In the genomic region with DNA sequence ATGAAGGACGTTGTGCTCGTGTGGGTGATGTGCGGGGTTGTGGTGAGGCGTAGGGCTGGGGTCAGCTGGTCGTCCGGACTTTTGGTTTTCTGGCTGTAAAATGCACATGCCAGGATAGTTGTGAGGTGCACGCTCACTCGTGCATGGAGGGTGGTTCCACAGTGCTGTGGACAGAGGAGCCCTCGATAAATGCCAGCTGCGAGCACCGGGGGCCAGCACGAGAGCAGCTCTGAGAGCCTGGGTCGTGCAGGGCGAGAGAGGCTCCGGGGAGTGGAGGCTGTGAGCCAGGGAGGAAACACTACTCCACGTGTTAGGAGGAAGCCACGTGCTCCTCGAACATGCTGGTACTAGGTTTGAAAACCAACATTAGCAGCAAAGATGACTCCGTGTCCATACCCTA, we compare ENCODE assay signal across 28 cellular contexts.
"Had no signal": no experiment of that assay in that cellular context is flagged by ENCODE, and none has a peak within 500 bp of the region (broad histone marks: within the 10 kb centered on the region; RNA-seq: fewer than 3 reads in every experiment).

No MANE protein-coding gene starts in this region.

- ATAC-seq: activated T-cell treated with anti-CD3 and anti-CD28 coated beads, Interleukin-2, amount 50 U/mL, for 4 hours; gastrocnemius medialis; heart left ventricle; left lung had no signal

- H3K79me2 ChIP-seq: parathyroid adenoma had no signal

- H3K4me3 Mint-ChIP-seq: activated naive CD8-positive, alpha-beta T cell; activated T-cell treated with anti-CD3 and anti-CD28 coated beads, Interleukin-2, amount 50 U/mL, for 4 hours; nephron had no signal

- FAIRE-seq: astrocyte, colon, endothelial cell of umbilical vein, keratinocyte had no signal

- H2AFZ ChIP-seq: parathyroid adenoma had no signal

- H3K4me1 ChIP-seq: gastrocnemius medialis, parathyroid adenoma had no signal

- H3K4me2 ChIP-seq: smooth muscle cell had no signal

- H3K36me3 Mint-ChIP-seq: activated naive CD8-positive, alpha-beta T cell had no signal

- H3K36me3 ChIP-seq: adrenal gland, esophagus squamous epithelium, gastrocnemius medialis, left lung, sigmoid colon had no signal

- H3K9ac ChIP-seq: parathyroid adenoma had no signal

- H3K9me3 ChIP-seq: adrenal gland, esophagus squamous epithelium, gastrocnemius medialis, sigmoid colon had no signal

- H3K9me3 Mint-ChIP-seq: activated T-cell treated with anti-CD3 and anti-CD28 coated beads, Interleukin-2, amount 50 U/mL, for 4 hours; activated T-helper 2 cell treated with anti-CD3 and anti-CD28 coated beads, Interferon-gamma antibody, Interleukin-2, Interleukin-4, amounts not matched to agents 10 μg/mL and 5 μg/mL and 100 μg/mL, durations not matched to agents 14 hours and 24 hours and 36 hours had no signal

- H3K27me3 ChIP-seq: adrenal gland, heart left ventricle, left lung, sigmoid colon, tibial artery had no signal

- H3K27ac ChIP-seq: adrenal gland, esophagus squamous epithelium, gastrocnemius medialis, heart left ventricle, left lung, parathyroid adenoma, sigmoid colon had no signal

- H3K4me3 ChIP-seq: adrenal gland, esophagus squamous epithelium, gastrocnemius medialis, heart left ventricle, left lung, sigmoid colon, smooth muscle cell, tibial artery had no signal

- DNase-seq: activated CD4-positive, alpha-beta T cell treated with anti-CD3 and anti-CD28 coated beads for 4 hours; activated CD4-positive, alpha-beta T cell treated with anti-CD3 and anti-CD28 coated beads, Interleukin-2, amount 50 U/mL, for 48 hours; activated CD4-positive, CD25-positive, alpha-beta regulatory T cell; activated CD8-positive, alpha-beta memory T cell treated with anti-CD3 and anti-CD28 coated beads, Interleukin-2, amount 50 U/mL, for 48 hours; activated naive CD4-positive, alpha-beta T cell; activated T-cell treated with anti-CD3 and anti-CD28 coated beads, Interleukin-2, amount 50 U/mL, for 4 hours; adrenal gland; central memory CD4-positive, alpha-beta T cell; effector memory CD4-positive, alpha-beta T cell; esophagus squamous epithelium; gastrocnemius medialis; mammary epithelial cell; sigmoid colon; stimulated activated CD4-positive, alpha-beta T cell treated with anti-CD3 and anti-CD28 coated beads, Interleukin-2, amount 100 ng/mL, for 48 hours; stimulated activated CD8-positive, alpha-beta memory T cell treated with anti-CD3 and anti-CD28 coated beads, Interleukin-4, amount 100 ng/mL, for 48 hours; T-helper 9 cell; tibial artery had no signal

- H3K27ac Mint-ChIP-seq: activated naive CD8-positive, alpha-beta T cell; activated T-helper 2 cell treated with anti-CD3 and anti-CD28 coated beads, Interferon-gamma antibody, Interleukin-2, Interleukin-4, amounts not matched to agents 10 μg/mL and 5 μg/mL and 100 μg/mL, durations not matched to agents 14 hours and 24 hours and 36 hours; nephron had no signal
